Comparison of ENCODE assay signal across 8 cellular contexts in the genomic region with DNA sequence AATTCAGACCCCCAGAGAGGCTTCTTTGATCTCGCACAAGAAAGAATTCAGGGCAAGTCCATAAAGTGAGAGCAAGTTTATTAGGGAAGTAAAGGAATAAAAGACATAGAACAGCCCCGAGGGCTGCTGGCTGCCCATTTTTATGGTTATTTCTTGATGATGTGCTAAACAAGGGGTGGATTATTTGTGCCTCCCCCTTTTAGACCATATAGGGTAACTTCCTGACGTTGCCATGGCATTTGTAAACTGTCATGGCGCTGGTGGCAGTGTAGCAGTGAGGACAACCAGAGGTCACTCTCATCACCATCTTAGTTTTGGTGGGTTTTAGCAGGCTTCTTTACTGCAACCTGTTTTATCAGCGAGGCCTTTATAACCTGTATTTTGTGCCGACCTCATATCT. TPM values are rescaled to one million over a fixed set of nuclear protein-coding genes. Genes with fewer than 3 reads are reported as not detected.
A peak's percentile ranks its signal among the peaks of the same experiment; 100 is the strongest.
DNase-seq lines count a peak whose midpoint lies in the region; ATAC-seq, FAIRE-seq and TF ChIP-seq lines count a peak whose summit lies in the region.
"Not testable (repeated sequence)": the region's sequence is repeated elsewhere in the genome, so short reads cannot be mapped to it uniquely, and the experiment has no call there.

No MANE protein-coding gene starts in this region.

- not testable (repeated sequence) for FAIRE-seq in GM12878 (lab: Jason Lieb, UNC)

- peaks cover 12% of the 10 kb centered on the region for H3K4me1 Mint-ChIP-seq in memory B cell

- TF ChIP-seq EP300 in GM12878 (IDR thresholded peaks at IDR 0.05; ENCODE audit: borderline replicate concordance in 1 of 2, control insufficient read depth in 1 of 2, low read depth in 2 of 2, low read length in 2 of 2); tibial nerve (IDR thresholded peaks at IDR 0.05): not testable (repeated sequence)

- WGBS in GM12878 (ENCODE audit: insufficient coverage, insufficient replicate concordance, low lambda C conversion rate, missing lambda C conversion rate): 92% methylated on average over 6 of the region's 6 CpGs
- WGBS in neuronal stem cell (ENCODE audit: extremely low coverage in 2 of 2, insufficient read length in 2 of 2, insufficient replicate concordance in 1 of 2), 2 donors: no CpG with 5 or more reads among the region's 6 CpGs
- WGBS in tibial nerve, 2 donors: 32 to 38% methylated on average over 6 of the region's 6 CpGs

- not testable (repeated sequence) for H3K14ac ChIP-seq in neuronal stem cell (ENCODE audit: low read length)

- TF ChIP-seq POLR2A in GM12878 (IDR thresholded peaks at IDR 0.05; ENCODE audit: low read depth, low read length); tibial nerve (IDR thresholded peaks at IDR 0.05): not testable (repeated sequence)

- H4K91ac ChIP-seq in neuronal stem cell (ENCODE audit: low read depth, low read length, poor library complexity): not testable (repeated sequence)

- TF ChIP-seq RAD21 in GM12878 (IDR thresholded peaks at IDR 0.05; ENCODE audit: insufficient read depth, low read depth, low read length): not testable (repeated sequence)

- not testable (repeated sequence) for H4K8ac ChIP-seq in neuronal stem cell (ENCODE audit: low read depth, low read length)

- intact Hi-C loops in GM12878 (cut with micrococcal nuclease; ENCODE audit: unreplicated experiment): loop anchor here (5.0 kb wide), 2 partner anchors 813 to 913 kb away; no protein-coding TSS in a partner anchor

- not testable (repeated sequence) for H3K79me1 ChIP-seq in neuronal stem cell (ENCODE audit: low read depth, low read length)

- H3K4me3 Mint-ChIP-seq in memory B cell: not testable (repeated sequence)

- peak overlapping the region; percentile 5; the same call in 1 of the 2 replicates for H3K4me3 ChIP-seq in HUES6 (ENCODE audit: low read depth, low read length)
- H3K4me3 ChIP-seq in SK-N-MC; GM12878; fibroblast of lung (replicated peaks in 1 of 4; ENCODE audit: control extremely low read depth in 1 of 4, insufficient read depth in 1 of 4, low read depth in 3 of 4, low read length in 4 of 4); neuronal stem cell (ENCODE audit: low read length in 2 of 2); tibial nerve: not testable (repeated sequence)

- H3K4me2 ChIP-seq in GM12878 (ENCODE audit: control insufficient read depth, insufficient read depth); fibroblast of lung (ENCODE audit: extremely low read depth, insufficient read depth, low read length); neuronal stem cell (ENCODE audit: insufficient read depth, low read length, poor library complexity, severe bottlenecking): not testable (repeated sequence)

- H3K9ac ChIP-seq in HUES6 (ENCODE audit: low read length); SK-N-MC (ENCODE audit: insufficient read length); GM12878 (ENCODE audit: control insufficient read depth, insufficient read depth, low read length); fibroblast of lung (ENCODE audit: insufficient read depth, low read length); neuronal stem cell (ENCODE audit: low read depth, low read length, poor library complexity): not testable (repeated sequence)

- BruUV-seq in GM12878 (replicated peaks; lab: Mats Ljungman, UMichigan): not testable (repeated sequence)

- H3K9me3 ChIP-seq in HUES6 (ENCODE audit: control insufficient read depth, insufficient read depth, low read depth, low read length): peaks cover 12% of the 10 kb centered on the region
- not testable (repeated sequence) for H3K9me3 ChIP-seq in SK-N-MC (ENCODE audit: low read depth, low read length); GM12878 (replicated peaks; ENCODE audit: control insufficient read depth, insufficient read depth, low read length); fibroblast of lung (ENCODE audit: control insufficient read depth, insufficient read depth, low read depth, low read length); tibial nerve
- H3K9me3 ChIP-seq in neuronal stem cell (replicated peaks in 1 of 2; ENCODE audit: control insufficient read depth in 2 of 2, insufficient read depth in 1 of 2, low read depth in 1 of 2, low read length in 2 of 2): peaks cover 0 to 14% of the 10 kb centered on the region in 2 donors

- not testable (repeated sequence) for H3K9me3 Mint-ChIP-seq in memory B cell

- H3K36me3 Mint-ChIP-seq in memory B cell: not testable (repeated sequence)

- H3K27me3 Mint-ChIP-seq in memory B cell: not testable (repeated sequence)

- H3K27ac Mint-ChIP-seq in memory B cell: peak overlapping the region; percentile 73

- H3K4me1 ChIP-seq in HUES6 (ENCODE audit: control insufficient read depth, insufficient read depth, low read length) (peaks cover 26% of the 10 kb centered on the region), GM12878 (ENCODE audit: control insufficient read depth, insufficient read depth, low read length) (peaks cover 11% of the 10 kb centered on the region; the same call in 1 of the 2 replicates), tibial nerve (peaks cover 0 to 24% (median 6%) of the 10 kb centered on the region in 4 donors)
- not testable (repeated sequence) for H3K4me1 ChIP-seq in fibroblast of lung (ENCODE audit: control insufficient read depth, extremely low read depth, insufficient read depth, low read length); neuronal stem cell (ENCODE audit: control insufficient read depth in 2 of 2, insufficient read depth in 1 of 2, low read depth in 1 of 2, low read length in 2 of 2)

- peak; percentile 37 for DNase-seq in ELF-1 (ENCODE audit: low read depth, low spot score)
- not testable (repeated sequence) for DNase-seq in SK-N-MC (ENCODE audit: low read depth, low spot score); GM12878 (ENCODE audit: low read depth, low spot score); fibroblast of lung (ENCODE audit: low read depth in 2 of 2); memory B cell (ENCODE audit: low spot score in 2 of 2); neuronal stem cell (ENCODE audit: low spot score); tibial nerve (ENCODE audit: low spot score in 2 of 2)

- RAD21 ChIA-PET in GM12878 (lab: Charles Lee; ENCODE audit: unreplicated experiment): interaction anchor here (0.9 to 3.2 kb wide), 8 partner anchors 12 to 911 kb away, joined by 3 to 20 read pairs (median 4); a partner anchor contains a TSS

- not testable (repeated sequence) for H2AFZ ChIP-seq in GM12878 (ENCODE audit: control insufficient read depth, low read depth, low read length)
- peak overlapping the region; percentile 41 for H2AFZ ChIP-seq in fibroblast of lung (ENCODE audit: low read length)
- H2AFZ ChIP-seq in neuronal stem cell (ENCODE audit: low read length): peak overlapping the region; percentile 37

- H3K79me2 ChIP-seq in GM12878 (ENCODE audit: control insufficient read depth, insufficient read depth, low read length): peaks cover 26% of the 10 kb centered on the region
- H3K79me2 ChIP-seq in fibroblast of lung (ENCODE audit: control insufficient read depth, insufficient read depth, low read length): not testable (repeated sequence)

- not testable (repeated sequence) for H2BK5ac ChIP-seq in neuronal stem cell (ENCODE audit: low read length)

- TF ChIP-seq CTCF in GM12878 (IDR thresholded peaks at IDR 0.05 in 2 of 3, conservative IDR thresholded peaks at IDR 0.05 in 1 of 3; ENCODE audit: control insufficient read depth in 2 of 3, extremely low read depth in 1 of 3, insufficient read depth in 1 of 3, low read depth in 3 of 3, low read length in 3 of 3); fibroblast of lung (conservative IDR thresholded peaks at IDR 0.05 in 1 of 2, IDR thresholded peaks at IDR 0.05 in 1 of 2; ENCODE audit: low read depth in 1 of 2, low read length in 2 of 2); tibial nerve (IDR thresholded peaks at IDR 0.05): not testable (repeated sequence)

- H2AK5ac ChIP-seq in neuronal stem cell (ENCODE audit: low read depth, low read length): not testable (repeated sequence)

- peak; percentile 18; the same call in 1 of the 3 replicates for ATAC-seq in GM12878
- not testable (repeated sequence) for ATAC-seq in memory B cell (ENCODE audit: low read depth)

- not testable (repeated sequence) for H2BK15ac ChIP-seq in neuronal stem cell (ENCODE audit: low read length)

- H3K27me3 ChIP-seq in HUES6 (ENCODE audit: control insufficient read depth, insufficient read depth, low read length); GM12878 (replicated peaks in 1 of 2; ENCODE audit: control insufficient read depth in 2 of 2, insufficient read depth in 2 of 2, low read length in 1 of 2); fibroblast of lung (ENCODE audit: control insufficient read depth, insufficient read depth, low read length); neuronal stem cell (ENCODE audit: control insufficient read depth in 3 of 3, insufficient read depth in 3 of 3, low read depth in 1 of 3, low read length in 3 of 3); tibial nerve: not testable (repeated sequence)

- H2BK120ac ChIP-seq in neuronal stem cell (ENCODE audit: low read depth, low read length): not testable (repeated sequence)

- H3K27ac ChIP-seq in HUES6 (ENCODE audit: low read depth, low read length) (peak overlapping the region; percentile 41), SK-N-MC (peak overlapping the region; percentile 79), tibial nerve (peak overlapping the region in 3 of 4 donors; percentile 18 to 31 (median 22))
- not testable (repeated sequence) for H3K27ac ChIP-seq in GM12878 (ENCODE audit: control insufficient read depth, insufficient read depth); fibroblast of lung (ENCODE audit: insufficient read depth, low read length); neuronal stem cell (replicated peaks; ENCODE audit: low read length)

- H3K36me3 ChIP-seq in HUES6 (ENCODE audit: control insufficient read depth, insufficient read depth, low read length): peaks cover 25% of the 10 kb centered on the region
- H3K36me3 ChIP-seq in SK-N-MC (ENCODE audit: insufficient read depth, low read length): peaks cover 34% of the 10 kb centered on the region
- not testable (repeated sequence) for H3K36me3 ChIP-seq in GM12878 (ENCODE audit: control insufficient read depth in 2 of 2, insufficient read depth in 2 of 2, low read length in 1 of 2); fibroblast of lung (ENCODE audit: control insufficient read depth, insufficient read depth, low read length); tibial nerve
- peaks cover 0 to 18% of the 10 kb centered on the region in 2 donors for H3K36me3 ChIP-seq in neuronal stem cell (replicated peaks in 1 of 2; ENCODE audit: control insufficient read depth in 2 of 2, insufficient read depth in 2 of 2, low read length in 2 of 2)

- not testable (repeated sequence) for H4K20me1 ChIP-seq in GM12878 (ENCODE audit: control insufficient read depth, insufficient read depth); fibroblast of lung (ENCODE audit: control insufficient read depth, extremely low read depth, insufficient read depth, low read length)

- CTCF ChIA-PET in GM12878 (lab: Yijun Ruan, JAX): interaction anchor here (1.1 to 8.7 kb wide), 7 partner anchors 18 to 346 kb away, joined by 3 to 87 read pairs (median 5); a partner anchor contains a TSS

- not testable (repeated sequence) for H2BK12ac ChIP-seq in neuronal stem cell (ENCODE audit: low read length)

- not testable (repeated sequence) for H3K23ac ChIP-seq in neuronal stem cell (ENCODE audit: low read depth, low read length, poor library complexity)

- in situ Hi-C loops in GM12878 (cut with MboI): loop anchor here (10.0 kb wide), 2 partner anchors 166 to 376 kb away; a partner anchor contains a TSS

- SMC1A ChIA-PET in GM12878 (lab: Charles Lee; ENCODE audit: uncharacterized antibody, unreplicated experiment): interaction anchor here (0.7 to 4.5 kb wide), 20 partner anchors 9 to 375 kb away, joined by 3 to 50 read pairs (median 4); a partner anchor contains a TSS

- H3K18ac ChIP-seq in neuronal stem cell (ENCODE audit: low read length): not testable (repeated sequence)

- POLR2A ChIA-PET in GM12878 (lab: Charles Lee): not testable (repeated sequence)

- H3K4ac ChIP-seq in neuronal stem cell (ENCODE audit: low read length): not testable (repeated sequence)

RNA-seq across cellular contexts. Expression of a gene that starts 7.5 kb away (rescaled TPM):
- total RNA-seq in GM12878 (2013; cell fraction: nucleolus; rRNA removed): 6.3 and 6.5 TPM in 2 replicates
- total RNA-seq in GM12878 (2014; rRNA removed): 12.3 and 13.9 TPM in 2 replicates
- 13.1 and 13.6 TPM in 2 replicates for total RNA-seq in GM12878 (2014; rRNA removed; fragmentation: Illumina TruSeq; extraction: Trizol)
- 10.3 and 14.2 TPM in 2 replicates for total RNA-seq in GM12878 (2021)
- 1.8 TPM for polyA plus RNA-seq in GM12878 (2011; ENCODE audit: low read depth)
- 14.7 and 19.6 TPM in 2 replicates for polyA plus RNA-seq in GM12878 (2011; rRNA removed)
- 7.5 and 8.4 TPM in 2 replicates for polyA plus RNA-seq in GM12878 (2011; cell fraction: cytosol; rRNA removed)
- polyA plus RNA-seq in GM12878 (2011; cell fraction: nucleus; rRNA removed): 6.2 and 6.7 TPM in 2 replicates
- 2.3 and 3.4 TPM in 2 replicates for polyA plus RNA-seq in GM12878 (2012)
- 15.4 and 20.6 TPM in 2 replicates for polyA plus RNA-seq in GM12878 (2014; fragmentation: Illumina TruSeq; extraction: Trizol)
- polyA plus RNA-seq in GM12878 (2014; fragmentation: Nextera tagmentation; extraction: Ambion mirVana): 1 to 10 TPM; 6.9 to 7.0 TPM
- polyA plus RNA-seq in GM12878 (2014; rRNA removed): 7.2 and 8.8 TPM in 2 replicates
- polyA plus RNA-seq in GM12878 (2016; fragmentation: Nextera tagmentation; extraction: Ambion mirVana): 10 to 100 TPM; 22.6 to 27.8 TPM
- 10.8 and 14.1 TPM in 2 replicates for polyA minus RNA-seq in GM12878 (2011; rRNA and poly(A)+ RNA removed)
- polyA minus RNA-seq in GM12878 (2011; cell fraction: cytosol; rRNA and poly(A)+ RNA removed): 4.0 and 4.9 TPM in 2 replicates
- polyA minus RNA-seq in GM12878 (2011; cell fraction: nucleus; rRNA and poly(A)+ RNA removed): 3.4 and 6.8 TPM in 2 replicates
- 0.26 and 2.3 TPM in 2 replicates for total RNA-seq in fibroblast of lung
- polyA plus RNA-seq in fibroblast of lung: 3.0 and 12.2 TPM in 2 replicates
- polyA plus RNA-seq in fibroblast of lung (2012): 2.4 and 5.6 TPM in 2 replicates
- polyA minus RNA-seq in fibroblast of lung (ENCODE audit: low replicate concordance): 3.8 and 6.3 TPM in 2 replicates
- polyA plus RNA-seq in neuronal stem cell (2013, experiment 1 of 2): 12.6 TPM
- polyA plus RNA-seq in neuronal stem cell (2013, experiment 2 of 2): 12.1 TPM
- 1 to 10 TPM in 2 of 4 donors, under 1 TPM in 2; 0.22 to 3.1 (median 1.3) TPM for total RNA-seq in tibial nerve

RNA-seq across cellular contexts. Expression of a gene that starts 8.8 kb away (rescaled TPM):
- 32.3 and 37.1 TPM in 2 replicates for total RNA-seq in GM12878 (2013; cell fraction: nucleolus; rRNA removed)
- total RNA-seq in GM12878 (2014; rRNA removed) (16.1 and 18.3 TPM in 2 replicates), GM12878 (2014; rRNA removed; fragmentation: Illumina TruSeq; extraction: Trizol) (19.4 and 20.2 TPM in 2 replicates), GM12878 (2021) (20.6 and 21.5 TPM in 2 replicates), fibroblast of lung (46.5 and 107 TPM in 2 replicates), tibial nerve (10 to 100 TPM; 39.6 to 58.6 (median 45.8) TPM)
- 16.8 TPM for polyA plus RNA-seq in GM12878 (2011; ENCODE audit: low read depth)
- polyA plus RNA-seq in GM12878 (2011; rRNA removed) (43.6 and 55.5 TPM in 2 replicates), GM12878 (2014; fragmentation: Illumina TruSeq; extraction: Trizol) (26.9 and 30.4 TPM in 2 replicates), GM12878 (2014; fragmentation: Nextera tagmentation; extraction: Ambion mirVana) (10 to 100 TPM; 21.5 to 25.3 TPM), GM12878 (2014; rRNA removed) (14.2 and 15.4 TPM in 2 replicates), GM12878 (2016; fragmentation: Nextera tagmentation; extraction: Ambion mirVana) (10 to 100 TPM; 14.9 to 15.4 TPM), fibroblast of lung (134 and 167 TPM in 2 replicates)
- polyA plus RNA-seq in GM12878 (2011; cell fraction: cytosol; rRNA removed): 23.9 and 33.0 TPM in 2 replicates
- 12.0 and 17.6 TPM in 2 replicates for polyA plus RNA-seq in GM12878 (2011; cell fraction: nucleus; rRNA removed)
- polyA plus RNA-seq in GM12878 (2012): 18.7 and 20.6 TPM in 2 replicates
- 30.4 and 38.0 TPM in 2 replicates for polyA minus RNA-seq in GM12878 (2011; rRNA and poly(A)+ RNA removed)
- polyA minus RNA-seq in GM12878 (2011; cell fraction: cytosol; rRNA and poly(A)+ RNA removed): 14.4 and 14.9 TPM in 2 replicates
- 8.8 and 12.3 TPM in 2 replicates for polyA minus RNA-seq in GM12878 (2011; cell fraction: nucleus; rRNA and poly(A)+ RNA removed)
- polyA plus RNA-seq in fibroblast of lung (2012): 77.0 and 86.8 TPM in 2 replicates
- polyA minus RNA-seq in fibroblast of lung (ENCODE audit: low replicate concordance): 16.2 and 18.3 TPM in 2 replicates
- 22.8 TPM for polyA plus RNA-seq in neuronal stem cell (2013, experiment 1 of 2)
- 21.8 TPM for polyA plus RNA-seq in neuronal stem cell (2013, experiment 2 of 2)
